ENCODE assay signal across 27 cellular contexts in genomic region chr11:16966633-16967346, GRCh38. TPM values are rescaled to one million over a fixed set of nuclear protein-coding genes. Genes with fewer than 3 reads are reported as not detected.
DNase-seq lines count a peak whose midpoint lies in the region; ATAC-seq, FAIRE-seq and TF ChIP-seq lines count a peak whose summit lies in the region.
"Had no signal": no experiment of that assay in that cellular context is flagged by ENCODE, and none has a peak within 500 bp of the region (broad histone marks: within the 10 kb centered on the region; RNA-seq: fewer than 3 reads in every experiment).

No MANE protein-coding gene starts in this region.

- no peak for TF ChIP-seq POLR2A in A549 (IDR thresholded peaks at IDR 0.05; ENCODE audit: low read length)

- H2AFZ ChIP-seq in KMS-11 (ENCODE audit: low read depth) (no peak overlapping the region), hepatocyte (no peak overlapping the region)

- no peaks in the 10 kb centered on the region for H3K9me2 ChIP-seq in hepatocyte (replicated peaks; ENCODE audit: insufficient read depth)
- H3K9me2 ChIP-seq: SK-N-SH had no signal

- TF ChIP-seq EP300 in A549 (IDR thresholded peaks at IDR 0.05): no peak

- DNase-seq in A549 (ENCODE audit: low read depth in 1 of 2, low spot score in 1 of 2) (no peak), hepatocyte (ENCODE audit: low spot score) (peak; percentile 47), DMS153 treated with DMSO at 0.1 percent for 48 hours (lab: John Stamatoyannopoulos, UW; ENCODE audit: unreplicated experiment) (no peak), HCEC 1CT (no peak), lower lobe of right lung (no peak), cerebellum (ENCODE audit: low spot score) (no peak)
- DNase-seq: activated CD4-positive, alpha-beta T cell treated with anti-CD3 and anti-CD28 coated beads for 1 hour; activated T-cell treated with anti-CD3 and anti-CD28 coated beads, Interleukin-2, amount 50 U/mL, for 24 hours; AML-193; CD4-positive, alpha-beta T cell; DMS 273 treated with DMSO at 0.1 percent for 48 hours; dorsolateral prefrontal cortex; glutamatergic neuron; MM.1S; NCI-H1417 treated with DMSO at 0.1 percent for 48 hours; NCI-H446; SK-N-SH; stimulated activated naive CD4-positive, alpha-beta T cell treated with Interleukin-2 at 50 U/mL for 16 hours; T-helper 2 cell; testis had no signal

- H3K79me2 ChIP-seq in KMS-11 (ENCODE audit: insufficient read depth, low read depth) (peaks cover 12% of the 10 kb centered on the region; the same call in 1 of the 2 replicates), hepatocyte (peaks cover 61% of the 10 kb centered on the region)

- H4K20me1 ChIP-seq in KMS-11 (ENCODE audit: insufficient read depth): no peaks in the 10 kb centered on the region
- H4K20me1 ChIP-seq in hepatocyte (ENCODE audit: insufficient read depth, poor library complexity, severe bottlenecking): no peaks in the 10 kb centered on the region

- no peak overlapping the region for H3K4me3 ChIP-seq in A549
- no peak overlapping the region for H3K4me3 ChIP-seq in KMS-11 (IDR thresholded peaks at IDR 0.05; ENCODE audit: insufficient read depth, low read depth, low read length)
- no peak overlapping the region for H3K4me3 ChIP-seq in hepatocyte
- no peak overlapping the region for H3K4me3 ChIP-seq in muscle layer of duodenum (ENCODE audit: low read depth in 1 of 2, low read length in 2 of 2)
- H3K4me3 ChIP-seq in lower lobe of right lung: no peak overlapping the region
- H3K4me3 ChIP-seq: dorsolateral prefrontal cortex, testis had no signal

- H3K27ac ChIP-seq in A549 (no peak overlapping the region), KMS-11 (no peak overlapping the region), hepatocyte (peak overlapping the region; percentile 79), muscle layer of duodenum (ENCODE audit: low read length) (peak overlapping the region; percentile 74), lower lobe of right lung (no peak overlapping the region)
- H3K27ac ChIP-seq: dorsolateral prefrontal cortex, neutrophil, testis had no signal

- CTCF ChIA-PET in A549 (lab: Yijun Ruan, JAX): interaction anchor here (0.7 to 1.4 kb wide), 4 partner anchors 20 to 144 kb away, joined by 3 read pairs; no protein-coding TSS in a partner anchor

- H3K36me3 ChIP-seq in KMS-11 (ENCODE audit: insufficient read depth) (no peaks in the 10 kb centered on the region), hepatocyte (replicated peaks; ENCODE audit: insufficient read depth, low read depth) (no peaks in the 10 kb centered on the region), muscle layer of duodenum (ENCODE audit: control insufficient read depth in 1 of 2, insufficient read depth in 2 of 2, low read length in 2 of 2) (no peaks in the 10 kb centered on the region), lower lobe of right lung (no peaks in the 10 kb centered on the region)
- H3K36me3 ChIP-seq: neutrophil had no signal

- H3K9me3 ChIP-seq in A549 (no peaks in the 10 kb centered on the region), hepatocyte (ENCODE audit: low read depth) (no peaks in the 10 kb centered on the region), muscle layer of duodenum (ENCODE audit: control insufficient read depth in 1 of 2, low read length in 2 of 2) (no peaks in the 10 kb centered on the region), lower lobe of right lung (no peaks in the 10 kb centered on the region)
- H3K9me3 ChIP-seq: neutrophil, SK-N-SH, testis had no signal

- FAIRE-seq in A549 (lab: Jason Lieb, UNC): no peak
- FAIRE-seq: endothelial cell of umbilical vein, GM12892, H1, keratinocyte had no signal

- peaks cover 24% of the 10 kb centered on the region for H3K4me1 ChIP-seq in A549
- H3K4me1 ChIP-seq in KMS-11 (ENCODE audit: low read depth, poor library complexity, severe bottlenecking): peaks cover 93% of the 10 kb centered on the region
- peaks cover 25% of the 10 kb centered on the region for H3K4me1 ChIP-seq in hepatocyte (ENCODE audit: insufficient read depth)
- peaks cover 0 to 14% of the 10 kb centered on the region in 2 donors for H3K4me1 ChIP-seq in muscle layer of duodenum (ENCODE audit: control insufficient read depth in 1 of 2, insufficient read depth in 2 of 2, low read length in 2 of 2)
- peaks cover 9% of the 10 kb centered on the region for H3K4me1 ChIP-seq in lower lobe of right lung
- H3K4me1 ChIP-seq: testis had no signal

- POLR2A ChIA-PET in A549 (lab: Yijun Ruan, JAX): no interaction called here

- intact Hi-C loops in lower lobe of right lung (cut with DNase I): no loop called here

- no peak for ATAC-seq in A549
- no peak for ATAC-seq in lower lobe of right lung

- no peak overlapping the region for H3K9ac ChIP-seq in KMS-11
- H3K9ac ChIP-seq: SK-N-SH had no signal

- 84% methylated on average over 9 of the region's 9 CpGs for WGBS in A549 (ENCODE audit: missing lambda C conversion rate)
- 55% methylated on average over 9 of the region's 9 CpGs for WGBS in hepatocyte (ENCODE audit: low lambda C conversion rate, missing lambda C conversion rate)

- TF ChIP-seq CTCF in A549 (IDR thresholded peaks at IDR 0.05) (no peak), KMS-11 (conservative IDR thresholded peaks at IDR 0.05; ENCODE audit: low read depth, low read length) (no peak), hepatocyte (IDR thresholded peaks at IDR 0.05; ENCODE audit: poor library complexity) (no peak), lower lobe of right lung (IDR thresholded peaks at IDR 0.05) (no peak)

- 0 out of 3 replicates have a peak overlapping the region, but pooled peaks have one; percentile 1 for H3K4me2 ChIP-seq in A549
- H3K4me2 ChIP-seq in KMS-11: peak overlapping the region; percentile 35; the same call in 1 of the 2 replicates
- H3K4me2 ChIP-seq in hepatocyte: peak overlapping the region; percentile 53
- H3K4me2 ChIP-seq: SK-N-SH had no signal

- no peak for TF ChIP-seq RAD21 in A549 (conservative IDR thresholded peaks at IDR 0.05 in 1 of 2, IDR thresholded peaks at IDR 0.05 in 1 of 2)

- H3K27me3 ChIP-seq in KMS-11 (ENCODE audit: insufficient read depth, low read depth): no peaks in the 10 kb centered on the region
- H3K27me3 ChIP-seq in hepatocyte: no peaks in the 10 kb centered on the region
- H3K27me3 ChIP-seq in muscle layer of duodenum (ENCODE audit: low read depth, low read length): no peaks in the 10 kb centered on the region
- H3K27me3 ChIP-seq in lower lobe of right lung (ENCODE audit: low read depth): no peaks in the 10 kb centered on the region
- H3K27me3 ChIP-seq: dorsolateral prefrontal cortex, neutrophil, testis had no signal

TF ChIP-seq in A549, 52 proteins besides CTCF, POLR2A, EP300 and RAD21:
- peak; percentile 33 for TF ChIP-seq MAFK (IDR thresholded peaks at IDR 0.05; ENCODE audit: partially characterized antibody)
- no peak for TF ChIP-seq POLR2AphosphoS2 (conservative IDR thresholded peaks at IDR 0.05; ENCODE audit: low read length)
- no peak for TF ChIP-seq RARB (CRISPR knock-in tag; IDR thresholded peaks at IDR 0.05)
- TF ChIP-seq CHD2 (IDR thresholded peaks at IDR 0.05; ENCODE audit: low read length, partially characterized antibody): no peak

RNA-seq across cellular contexts. Expression of gene PLEKHA7, which starts 47.4 kb away (rescaled TPM):
- polyA plus RNA-seq in A549 (2011; rRNA removed) (8.7 and 15.3 TPM in 2 replicates), A549 (2017; fragmentation: RNase III; extraction: RNeasy Plus Mini Kit Qiagen cat#74134 plus additional on column Dnase treatment) (12.8 to 13.9 TPM (median 13.8 TPM) in 3 replicates), hepatocyte (16.7 and 18.2 TPM in 2 replicates)
- 9.6 and 12.8 TPM in 2 replicates for polyA plus RNA-seq in A549 (2012; cell fraction: cytosol; rRNA removed)
- 38.1 and 47.3 TPM in 2 replicates for polyA plus RNA-seq in A549 (2012; cell fraction: nucleus; rRNA removed)
- 10.0 and 12.1 TPM in 2 replicates for polyA minus RNA-seq in A549 (2011; rRNA and poly(A)+ RNA removed)
- total RNA-seq in hepatocyte (25.4 and 35.6 TPM in 2 replicates), lower lobe of right lung (44.0 TPM), cerebellum (14.9 TPM)

Comparison
In these comparisons a context has a peak if more than half of its experiments do, and no peak if none do; other contexts are left out.
1. H3K27ac ChIP-seq: peak in hepatocyte (single experiment) and muscle layer of duodenum (single experiment); none in A549 (0 of 2), KMS-11 (single experiment) and lower lobe of right lung (single experiment).
2. H3K4me2 ChIP-seq: peak in every context shown above with its lines; median percentile 53 in hepatocyte; 35 in KMS-11; 1 in A549.